Comparison of ENCODE assay signal across 8 cellular contexts in genomic region chr14:95533822-95534221, GRCh38. TPM values are rescaled to one million over a fixed set of nuclear protein-coding genes. Genes with fewer than 3 reads are reported as not detected.
DNase-seq lines count a peak whose midpoint lies in the region; ATAC-seq and TF ChIP-seq lines count a peak whose summit lies in the region.

No MANE protein-coding gene starts in this region.

- H3K27ac ChIP-seq in right lobe of liver (peak overlapping the region; percentile 11 to 64 (median 46)), urinary bladder (ENCODE audit: low read depth) (no peak overlapping the region)

- H3K9me3 ChIP-seq in right lobe of liver: no peaks in the 10 kb centered on the region

- WGBS in right lobe of liver (ENCODE audit: insufficient coverage, low coverage, low lambda C conversion rate, missing lambda C conversion rate): 1% methylated on average over 15 of the region's 18 CpGs
- WGBS in urinary bladder: under 1% methylated on average over 18 of the region's 18 CpGs

- peaks cover 21% of the 10 kb centered on the region for H3K36me3 Mint-ChIP-seq in activated naive CD4-positive, alpha-beta T cell treated with anti-CD3 and anti-CD28 coated beads, Interleukin-2, amount 10 ng/mL, durations not matched to agents 7 days and 5 days
- peaks cover 43% of the 10 kb centered on the region for H3K36me3 Mint-ChIP-seq in activated naive CD8-positive, alpha-beta T cell treated with anti-CD3 and anti-CD28 coated beads, Interleukin-2, amount 50 U/mL, for 24 hours (ENCODE audit: low read depth)

- no peak for TF ChIP-seq CTCF in right lobe of liver (IDR thresholded peaks at IDR 0.05)
- TF ChIP-seq CTCF in omental fat pad (IDR thresholded peaks at IDR 0.05): no peak

- no peaks in the 10 kb centered on the region for H3K27me3 ChIP-seq in right lobe of liver

- DNase-seq in activated naive CD4-positive, alpha-beta T cell treated with anti-CD3 and anti-CD28 coated beads, Interleukin-2, amount 10 ng/mL, durations not matched to agents 7 days and 5 days: no peak
- DNase-seq in activated naive CD4-positive, alpha-beta T cell (lab: John Stamatoyannopoulos, UW): no peak
- no peak for DNase-seq in activated naive CD8-positive, alpha-beta T cell treated with anti-CD3 and anti-CD28 coated beads, Interleukin-2, amount 50 U/mL, for 24 hours
- DNase-seq in right lobe of liver: peak in 1 of 3 donors; percentile 59
- DNase-seq in medulla oblongata (ENCODE audit: extremely low spot score): no peak
- no peak for DNase-seq in omental fat pad (ENCODE audit: low spot score)

- no peaks in the 10 kb centered on the region for H3K9me3 Mint-ChIP-seq in activated naive CD4-positive, alpha-beta T cell treated with anti-CD3 and anti-CD28 coated beads, Interleukin-2, amount 10 ng/mL, durations not matched to agents 7 days and 5 days
- H3K9me3 Mint-ChIP-seq in activated naive CD8-positive, alpha-beta T cell treated with anti-CD3 and anti-CD28 coated beads, Interleukin-2, amount 50 U/mL, for 24 hours: no peaks in the 10 kb centered on the region

- H3K27me3 Mint-ChIP-seq in activated naive CD4-positive, alpha-beta T cell treated with anti-CD3 and anti-CD28 coated beads, Interleukin-2, amount 10 ng/mL, durations not matched to agents 7 days and 5 days: no peaks in the 10 kb centered on the region
- peaks cover 4% of the 10 kb centered on the region for H3K27me3 Mint-ChIP-seq in activated naive CD8-positive, alpha-beta T cell treated with anti-CD3 and anti-CD28 coated beads, Interleukin-2, amount 50 U/mL, for 24 hours

- intact Hi-C loops in right lobe of liver (cut with DNase I): no loop called here

- peak overlapping the region; percentile 84 for H3K4me3 Mint-ChIP-seq in activated naive CD4-positive, alpha-beta T cell treated with anti-CD3 and anti-CD28 coated beads, Interleukin-2, amount 10 ng/mL, durations not matched to agents 7 days and 5 days
- peak overlapping the region; percentile 99 for H3K4me3 Mint-ChIP-seq in activated naive CD8-positive, alpha-beta T cell treated with anti-CD3 and anti-CD28 coated beads, Interleukin-2, amount 50 U/mL, for 24 hours

- H3K27ac Mint-ChIP-seq in activated naive CD4-positive, alpha-beta T cell treated with anti-CD3 and anti-CD28 coated beads, Interleukin-2, amount 10 ng/mL, durations not matched to agents 7 days and 5 days: peak overlapping the region; percentile 92
- H3K27ac Mint-ChIP-seq in activated naive CD8-positive, alpha-beta T cell treated with anti-CD3 and anti-CD28 coated beads, Interleukin-2, amount 50 U/mL, for 24 hours: peak overlapping the region; percentile 93

- no peaks in the 10 kb centered on the region for H3K36me3 ChIP-seq in right lobe of liver
- no peaks in the 10 kb centered on the region for H3K36me3 ChIP-seq in urinary bladder (ENCODE audit: insufficient read depth)

- CTCF ChIA-PET in activated naive CD4-positive, alpha-beta T cell treated with anti-CD3 and anti-CD28 coated beads, Interleukin-2, amount 10 ng/mL, durations not matched to agents 7 days and 5 days (lab: Charles Lee): interaction anchor here (0.7 to 3.6 kb wide), 5 partner anchors 9 to 378 kb away, joined by 3 to 20 read pairs (median 6); no protein-coding TSS in a partner anchor

- no peak for ATAC-seq in activated naive CD8-positive, alpha-beta T cell treated with anti-CD3 and anti-CD28 coated beads, Interleukin-2, amount 50 U/mL, for 24 hours
- no peak for ATAC-seq in right lobe of liver
- no peak for ATAC-seq in GM19035 (IDR thresholded peaks at IDR 0.05; ENCODE audit: unreplicated experiment)
- no peak for ATAC-seq in omental fat pad (ENCODE audit: low FRiP score)

- no peak for TF ChIP-seq POLR2A in right lobe of liver (IDR thresholded peaks at IDR 0.05)

- H3K4me1 ChIP-seq in right lobe of liver: peaks cover 0 to 59% (median 9%) of the 10 kb centered on the region in 4 donors
- peaks cover 2% of the 10 kb centered on the region for H3K4me1 ChIP-seq in urinary bladder (ENCODE audit: insufficient read depth)

- H3K4me1 Mint-ChIP-seq in activated naive CD4-positive, alpha-beta T cell treated with anti-CD3 and anti-CD28 coated beads, Interleukin-2, amount 10 ng/mL, durations not matched to agents 7 days and 5 days: peaks cover 71% of the 10 kb centered on the region
- peaks cover 70% of the 10 kb centered on the region for H3K4me1 Mint-ChIP-seq in activated naive CD8-positive, alpha-beta T cell treated with anti-CD3 and anti-CD28 coated beads, Interleukin-2, amount 50 U/mL, for 24 hours

- H3K4me3 ChIP-seq in right lobe of liver: peak overlapping the region; percentile 88 to 95 (median 91)
- H3K4me3 ChIP-seq in urinary bladder (ENCODE audit: low read depth, low read length): peak overlapping the region; percentile 80

RNA-seq across cellular contexts. Expression of gene GLRX5, which starts 1.0 kb away (rescaled TPM):
- 10 to 100 TPM; 31.4 to 48.5 (median 40.2) TPM for total RNA-seq in right lobe of liver
- total RNA-seq in urinary bladder: 28.9 TPM
- polyA plus RNA-seq in urinary bladder: 39.4 TPM
- total RNA-seq in omental fat pad: 10 to 100 TPM; 25.5 to 36.8 (median 27.2) TPM

RNA-seq across cellular contexts. Expression of gene SYNE3, which starts 17.4 kb away (rescaled TPM):
- total RNA-seq in right lobe of liver (10 to 100 TPM in 1 of 6 experiments, 1 to 10 TPM in 5; 3.7 to 11.6 (median 5.0) TPM), urinary bladder (14.6 TPM), omental fat pad (100 to 1,000 TPM in 1 of 4 donors, 10 to 100 TPM in 3; 46.9 to 109 (median 88.6) TPM)
- polyA plus RNA-seq in urinary bladder: 4.5 TPM
